1 cellular context compared by ENCODE assay signal in genomic region chr2:202643012-202643858, GRCh38.
A peak's percentile ranks its signal among the peaks of the same experiment; 100 is the strongest.
TF ChIP-seq lines count a peak whose summit lies in the region.

No MANE protein-coding gene starts in this region.

TF ChIP-seq in GM12878, 131 proteins besides CTCF, POLR2A, EP300 and RAD21 (continued from another document and continues in another):
- TF ChIP-seq ZBTB33 (IDR thresholded peaks at IDR 0.05) (no peak), MTA2 (IDR thresholded peaks at IDR 0.05; ENCODE audit: low read depth) (peak; percentile 33; the same call in 1 of the 2 replicates), CHD2 (IDR thresholded peaks at IDR 0.05; ENCODE audit: borderline replicate concordance, low read depth, low read length) (no peak), TCF7 (IDR thresholded peaks at IDR 0.05; ENCODE audit: borderline replicate concordance) (no peak), SUPT20H (IDR thresholded peaks at IDR 0.05; ENCODE audit: borderline replicate concordance, control insufficient read depth, low read depth, low read length) (no peak), ZBTB11 (CRISPR knock-in tag; IDR thresholded peaks at IDR 0.05) (no peak), RELA (IDR thresholded peaks at IDR 0.05; ENCODE audit: borderline replicate concordance, partially characterized antibody) (no peak), NKRF (conservative IDR thresholded peaks at IDR 0.05) (no peak), CEBPB (IDR thresholded peaks at IDR 0.05; ENCODE audit: borderline replicate concordance in 1 of 2, low read depth in 2 of 2, low read length in 2 of 2) (no peak), ATF7 (IDR thresholded peaks at IDR 0.05; ENCODE audit: low read depth) (0 out of 2 replicates have a peak, but pooled peaks have one; percentile 28), SKIL (IDR thresholded peaks at IDR 0.05; ENCODE audit: low read depth, poor library complexity, severe bottlenecking) (no peak), JUND (IDR thresholded peaks at IDR 0.05; ENCODE audit: low read depth, low read length) (no peak), RFX5 (IDR thresholded peaks at IDR 0.05; ENCODE audit: low read depth, low read length) (no peak), ZNF592 (IDR thresholded peaks at IDR 0.05) (no peak), GATAD2B (conservative IDR thresholded peaks at IDR 0.05; ENCODE audit: low read depth) (no peak), RCOR1 (conservative IDR thresholded peaks at IDR 0.05; ENCODE audit: low read depth, low read length) (no peak), SP1 (IDR thresholded peaks at IDR 0.05; ENCODE audit: low read depth, low read length) (no peak), ETV6 (conservative IDR thresholded peaks at IDR 0.05 in 1 of 2, IDR thresholded peaks at IDR 0.05 in 1 of 2; ENCODE audit: borderline replicate concordance in 1 of 2, low read depth in 1 of 2) (peak in 1 of 2 experiments; percentile 46; a peak in 1 of 4 replicates), SUZ12 (IDR thresholded peaks at IDR 0.05; ENCODE audit: unreplicated experiment) (no peak), E2F4 (IDR thresholded peaks at IDR 0.05; ENCODE audit: low read depth, low read length) (no peak), ZNF622 (IDR thresholded peaks at IDR 0.05) (no peak), SRF (IDR thresholded peaks at IDR 0.05; ENCODE audit: low read depth in 2 of 2, low read length in 2 of 2) (no peak), CHD4 (IDR thresholded peaks at IDR 0.05) (no peak), IRF5 (IDR thresholded peaks at IDR 0.05; ENCODE audit: borderline replicate concordance) (no peak), CEBPZ (IDR thresholded peaks at IDR 0.05; ENCODE audit: low read depth, low read length) (no peak), DPF2 (IDR thresholded peaks at IDR 0.05) (no peak), RELB (IDR thresholded peaks at IDR 0.05; ENCODE audit: low read depth) (no peak), FOXK2 (IDR thresholded peaks at IDR 0.05) (no peak), NR2F1 (conservative IDR thresholded peaks at IDR 0.05) (no peak), POU2F2 (IDR thresholded peaks at IDR 0.05; ENCODE audit: borderline replicate concordance, low read depth, low read length) (no peak), NFXL1 (IDR thresholded peaks at IDR 0.05; ENCODE audit: borderline replicate concordance) (no peak), ESRRA (IDR thresholded peaks at IDR 0.05; ENCODE audit: low read length) (no peak), POLR2AphosphoS2 (IDR thresholded peaks at IDR 0.05; ENCODE audit: low read depth, low read length) (no peak), PKNOX1 (IDR thresholded peaks at IDR 0.05) (peak; percentile 22; the same call in 1 of the 2 replicates)
